ENCODE assay signal across 20 cellular contexts in genomic region chr12:1279050-1279449, GRCh38.
DNase-seq lines count a peak whose midpoint lies in the region; ATAC-seq and TF ChIP-seq lines count a peak whose summit lies in the region.
"Had no signal": no experiment of that assay in that cellular context is flagged by ENCODE, and none has a peak within 500 bp of the region (broad histone marks: within the 10 kb centered on the region; RNA-seq: fewer than 3 reads in every experiment).

No MANE protein-coding gene starts in this region.

- no peaks in the 10 kb centered on the region for H3K9me2 ChIP-seq in MM.1S (replicated peaks; ENCODE audit: insufficient read depth, low read length)

- DNase-seq in heart right ventricle (no peak), left cardiac atrium (no peak), MV-4-11 (lab: John Stamatoyannopoulos, UW) (peak; percentile 3), chondrocyte (ENCODE audit: low spot score) (no peak), osteocyte (ENCODE audit: extremely low spot score, unreplicated experiment) (no peak), NCI-H2107 (lab: John Stamatoyannopoulos, UW) (no peak), MM.1S (no peak)
- DNase-seq: activated naive CD4-positive, alpha-beta T cell treated with anti-CD3 and anti-CD28 coated beads, Interleukin-2, amount 10 ng/mL, durations not matched to agents 7 days and 5 days; DMS153; effector memory CD4-positive, alpha-beta T cell; gastrocnemius medialis; NCI-H146; Peyer's patch; stimulated activated naive B cell treated with anti-CD40 and anti-IgM and Interleukin-4, amounts not matched to agents 10 μg/mL and 1 μg/mL and 100 μg/mL, for 72 hours; T-helper 17 cell; upper lobe of left lung had no signal

- H3K4me2 ChIP-seq in MM.1S (ENCODE audit: low read depth, low read length), result no peak overlapping the region

- H3K4me1 Mint-ChIP-seq in chondrocyte (ENCODE audit: low read depth), result peaks cover 30% of the 10 kb centered on the region
- peaks cover 33% of the 10 kb centered on the region for H3K4me1 Mint-ChIP-seq in osteocyte (ENCODE audit: unreplicated experiment)
- H3K4me1 Mint-ChIP-seq: T-helper 17 cell had no signal

- H3K27ac ChIP-seq in heart right ventricle (peak overlapping the region in 1 of 10 donors; percentile 17), MM.1S (ENCODE audit: low read length) (no peak overlapping the region)
- H3K27ac ChIP-seq: breast epithelium, gastrocnemius medialis, Peyer's patch, upper lobe of left lung had no signal

- ATAC-seq in heart right ventricle (peak in 1 of 8 donors; percentile 33), left cardiac atrium (no peak), HG03045 (IDR thresholded peaks at IDR 0.05; ENCODE audit: unreplicated experiment) (no peak)
- ATAC-seq: gastrocnemius medialis, HCT116, T-helper 17 cell had no signal

- H3K4me1 ChIP-seq in heart right ventricle (peaks cover 0 to 6% (median 0%) of the 10 kb centered on the region in 9 donors), MM.1S (ENCODE audit: low read length) (no peaks in the 10 kb centered on the region)
- H3K4me1 ChIP-seq: breast epithelium, Peyer's patch had no signal

- no peaks in the 10 kb centered on the region for H3K79me2 ChIP-seq in MM.1S (ENCODE audit: low read length)

- TF ChIP-seq CTCF in heart right ventricle (IDR thresholded peaks at IDR 0.05) (peak in 5 of 9 donors; percentile 30 to 50 (median 37)), chondrocyte (IDR thresholded peaks at IDR 0.05) (peak; percentile 82), osteocyte (IDR thresholded peaks at IDR 0.05) (peak; percentile 60), MM.1S (IDR thresholded peaks at IDR 0.05; ENCODE audit: low read length) (no peak)

- H3K4me3 Mint-ChIP-seq in chondrocyte (ENCODE audit: unreplicated experiment) (no peak overlapping the region), osteocyte (ENCODE audit: unreplicated experiment) (no peak overlapping the region)
- H3K4me3 Mint-ChIP-seq: activated naive CD4-positive, alpha-beta T cell treated with anti-CD3 and anti-CD28 coated beads, Interleukin-2, amount 10 ng/mL, durations not matched to agents 7 days and 5 days; mesothelial cell of epicardium; stimulated activated naive B cell treated with anti-CD40 and anti-IgM and Interleukin-4, amounts not matched to agents 10 μg/mL and 1 μg/mL and 100 μg/mL, for 72 hours; T-helper 17 cell had no signal

- peaks cover 2% of the 10 kb centered on the region for H3K36me3 Mint-ChIP-seq in chondrocyte (ENCODE audit: low read depth)
- peaks cover 8% of the 10 kb centered on the region for H3K36me3 Mint-ChIP-seq in osteocyte (ENCODE audit: unreplicated experiment)
- H3K36me3 Mint-ChIP-seq: mesothelial cell of epicardium had no signal

- 39 to 60% methylated on average over 3 of the region's 3 CpGs for WGBS in heart right ventricle, 2 donors

- H3F3A ChIP-seq in MM.1S (ENCODE audit: insufficient read depth, low read length), result no peaks in the 10 kb centered on the region

- H3K27me3 Mint-ChIP-seq in chondrocyte (ENCODE audit: low read depth) (no peaks in the 10 kb centered on the region), osteocyte (ENCODE audit: unreplicated experiment) (no peaks in the 10 kb centered on the region)
- H3K27me3 Mint-ChIP-seq: activated naive CD4-positive, alpha-beta T cell treated with anti-CD3 and anti-CD28 coated beads, Interleukin-2, amount 10 ng/mL, durations not matched to agents 7 days and 5 days; stimulated activated naive B cell treated with anti-CD40 and anti-IgM and Interleukin-4, amounts not matched to agents 10 μg/mL and 1 μg/mL and 100 μg/mL, for 72 hours; T-helper 17 cell had no signal

- H3K9me3 ChIP-seq in heart right ventricle (no peaks in the 10 kb centered on the region), MM.1S (replicated peaks; ENCODE audit: insufficient read depth, low read length) (no peaks in the 10 kb centered on the region)
- H3K9me3 ChIP-seq: breast epithelium, gastrocnemius medialis, Peyer's patch, upper lobe of left lung had no signal

- H3K4me3 ChIP-seq in heart right ventricle (no peak overlapping the region), MM.1S (ENCODE audit: low read length) (no peak overlapping the region)
- H3K4me3 ChIP-seq: breast epithelium, gastrocnemius medialis, Peyer's patch, upper lobe of left lung had no signal

- H2AFZ ChIP-seq in MM.1S (ENCODE audit: low read length), result no peak overlapping the region

- H3K27me3 ChIP-seq in heart right ventricle (no peaks in the 10 kb centered on the region), MM.1S (replicated peaks; ENCODE audit: insufficient read depth, low read length) (no peaks in the 10 kb centered on the region)
- H3K27me3 ChIP-seq: breast epithelium, gastrocnemius medialis, Peyer's patch, upper lobe of left lung had no signal

- no peak overlapping the region for H3K9ac ChIP-seq in MM.1S (ENCODE audit: low read length)

- intact Hi-C loops in heart right ventricle (cut with DNase I), result loop anchor here in 4 of 10 donors (5.0 to 10.0 kb wide), 2 partner anchors 296 to 303 kb away; no protein-coding TSS in a partner anchor
- intact Hi-C loops in left cardiac atrium (cut with DNase I), result no loop called here

- peaks cover 3% of the 10 kb centered on the region for H3K9me3 Mint-ChIP-seq in chondrocyte (ENCODE audit: low read depth)
- H3K9me3 Mint-ChIP-seq in osteocyte (ENCODE audit: unreplicated experiment), result no peaks in the 10 kb centered on the region
- H3K9me3 Mint-ChIP-seq: activated naive CD4-positive, alpha-beta T cell treated with anti-CD3 and anti-CD28 coated beads, Interleukin-2, amount 10 ng/mL, durations not matched to agents 7 days and 5 days; stimulated activated naive B cell treated with anti-CD40 and anti-IgM and Interleukin-4, amounts not matched to agents 10 μg/mL and 1 μg/mL and 100 μg/mL, for 72 hours had no signal

- H3K27ac Mint-ChIP-seq in chondrocyte (ENCODE audit: unreplicated experiment), result no peak overlapping the region
- H3K27ac Mint-ChIP-seq in osteocyte (ENCODE audit: unreplicated experiment), result no peak overlapping the region
- H3K27ac Mint-ChIP-seq: activated naive CD4-positive, alpha-beta T cell treated with anti-CD3 and anti-CD28 coated beads, Interleukin-2, amount 10 ng/mL, durations not matched to agents 7 days and 5 days; stimulated activated naive B cell treated with anti-CD40 and anti-IgM and Interleukin-4, amounts not matched to agents 10 μg/mL and 1 μg/mL and 100 μg/mL, for 72 hours; T-helper 17 cell had no signal

- H4K20me1 ChIP-seq in MM.1S (ENCODE audit: insufficient read depth, low read length), result no peaks in the 10 kb centered on the region

- peaks cover 0 to 3% (median 0%) of the 10 kb centered on the region in 9 donors for H3K36me3 ChIP-seq in heart right ventricle
- H3K36me3 ChIP-seq in MM.1S (replicated peaks; ENCODE audit: insufficient read depth, low read length), result no peaks in the 10 kb centered on the region
- H3K36me3 ChIP-seq: breast epithelium, gastrocnemius medialis, Peyer's patch, upper lobe of left lung had no signal
